In the genomic region with DNA sequence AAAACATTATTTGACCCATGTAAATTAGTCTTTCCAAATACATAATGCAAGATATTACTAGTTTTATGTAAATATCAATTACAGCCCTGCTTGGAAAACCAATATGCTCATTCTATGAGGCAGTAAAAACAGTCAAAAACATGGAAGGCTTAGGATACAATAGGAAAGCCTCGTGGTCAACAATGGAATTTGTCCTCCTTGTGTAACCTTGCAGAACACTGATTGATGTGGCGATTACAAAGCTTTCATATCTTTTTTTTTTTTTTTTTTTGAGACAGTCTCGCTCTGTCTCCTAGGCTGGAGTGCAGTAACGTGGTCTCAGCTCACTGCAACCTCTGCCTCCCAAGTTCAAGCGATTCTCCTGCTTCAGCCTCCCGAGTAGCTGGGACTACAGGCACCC, we compare ENCODE assay signal across 14 cellular contexts.
"Had no signal": no experiment of that assay in that cellular context is flagged by ENCODE, and none has a peak within 500 bp of the region (broad histone marks: within the 10 kb centered on the region; RNA-seq: fewer than 3 reads in every experiment).

No MANE protein-coding gene starts in this region.

- H3K27me3 Mint-ChIP-seq: activated naive CD8-positive, alpha-beta T cell had no signal

- H3K27me3 ChIP-seq: esophagus squamous epithelium, upper lobe of right lung had no signal

- H3K27ac ChIP-seq: esophagus squamous epithelium, sigmoid colon, upper lobe of right lung had no signal

- H3K4me1 Mint-ChIP-seq: nephron progenitor cell had no signal

- H3K36me3 ChIP-seq: esophagus squamous epithelium, sigmoid colon, upper lobe of right lung had no signal

- H3K4me3 Mint-ChIP-seq: activated naive CD8-positive, alpha-beta T cell; nephron progenitor cell had no signal

- ATAC-seq: upper lobe of right lung had no signal

- H3K27ac Mint-ChIP-seq: activated naive CD8-positive, alpha-beta T cell; nephron progenitor cell had no signal

- H3K36me3 Mint-ChIP-seq: activated naive CD8-positive, alpha-beta T cell had no signal

- H3K4me1 ChIP-seq: esophagus squamous epithelium, sigmoid colon, upper lobe of right lung had no signal

- H3K4me3 ChIP-seq: esophagus squamous epithelium, sigmoid colon, upper lobe of right lung had no signal

- H3K9me3 ChIP-seq: esophagus squamous epithelium, sigmoid colon, upper lobe of right lung had no signal

- DNase-seq: activated gamma-delta T cell treated with Interleukin-2 at 50 U/mL for 16 hours; activated T-cell treated with anti-CD3 and anti-CD28 coated beads for 4 hours; amniotic stem cell; dermis blood vessel endothelial cell; effector memory CD4-positive, alpha-beta T cell; esophagus squamous epithelium; nephron progenitor cell; nucleus accumbens; sigmoid colon; stimulated activated CD4-positive, alpha-beta T cell treated with anti-CD3 and anti-CD28 coated beads, Interleukin-4, amount 100 ng/mL, for 4 hours; stimulated activated naive CD4-positive, alpha-beta T cell; T-helper 9 cell; upper lobe of right lung had no signal
